ENCODE assay signal across 24 cellular contexts in genomic region chr2:199278099-199278498, GRCh38.
DNase-seq lines count a peak whose midpoint lies in the region; FAIRE-seq and TF ChIP-seq lines count a peak whose summit lies in the region.
"Had no signal": no experiment of that assay in that cellular context is flagged by ENCODE, and none has a peak within 500 bp of the region (broad histone marks: within the 10 kb centered on the region; RNA-seq: fewer than 3 reads in every experiment).

No MANE protein-coding gene starts in this region.

- H2AFZ ChIP-seq in astrocyte (ENCODE audit: low read depth, low read length): no peak overlapping the region

- peak overlapping the region; percentile 50 for H3K4me2 ChIP-seq in astrocyte (ENCODE audit: low read length)

- H3K27me3 Mint-ChIP-seq in astrocyte (ENCODE audit: low read depth, unreplicated experiment) (no peaks in the 10 kb centered on the region), nephron progenitor cell (ENCODE audit: low read depth, poor library complexity) (no peaks in the 10 kb centered on the region)
- H3K27me3 Mint-ChIP-seq: T-cell had no signal

- H3K36me3 ChIP-seq in astrocyte (ENCODE audit: insufficient read depth, low read length): no peaks in the 10 kb centered on the region
- H3K36me3 ChIP-seq: colonic mucosa, right atrium auricular region, tibial nerve had no signal

- H4K20me1 ChIP-seq in astrocyte (ENCODE audit: insufficient read depth, low read length): no peaks in the 10 kb centered on the region

- no peak for FAIRE-seq in astrocyte (lab: Jason Lieb, UNC)

- H3K4me1 ChIP-seq in astrocyte (ENCODE audit: insufficient read depth, low read length): peaks cover 14% of the 10 kb centered on the region
- H3K4me1 ChIP-seq: colonic mucosa, right atrium auricular region had no signal

- no peaks in the 10 kb centered on the region for H3K9me3 Mint-ChIP-seq in astrocyte (ENCODE audit: unreplicated experiment)
- peaks cover 26% of the 10 kb centered on the region for H3K9me3 Mint-ChIP-seq in nephron progenitor cell

- H3K9ac ChIP-seq in astrocyte (ENCODE audit: low read length): no peak overlapping the region

- TF ChIP-seq CTCF in astrocyte (IDR thresholded peaks at IDR 0.05; ENCODE audit: insufficient read depth, low read depth, low read length) (no peak), nephron progenitor cell (IDR thresholded peaks at IDR 0.05) (no peak)

- H3K4me3 Mint-ChIP-seq in astrocyte (ENCODE audit: unreplicated experiment) (no peak overlapping the region), nephron progenitor cell (no peak overlapping the region)
- H3K4me3 Mint-ChIP-seq: activated CD4-positive, alpha-beta memory T cell treated with anti-CD3 and anti-CD28 coated beads for 36 hours; CD8-positive, alpha-beta T cell; immature natural killer cell; T-cell had no signal

- H3K27me3 ChIP-seq in astrocyte (ENCODE audit: insufficient read depth, low read length): no peaks in the 10 kb centered on the region
- H3K27me3 ChIP-seq: colonic mucosa, right atrium auricular region, tibial nerve had no signal

- no peaks in the 10 kb centered on the region for H3K79me2 ChIP-seq in astrocyte (ENCODE audit: insufficient read depth, low read length)

- H3K27ac Mint-ChIP-seq in astrocyte (ENCODE audit: unreplicated experiment): no peak overlapping the region
- no peak overlapping the region for H3K27ac Mint-ChIP-seq in nephron progenitor cell
- H3K27ac Mint-ChIP-seq: activated CD4-positive, alpha-beta memory T cell treated with anti-CD3 and anti-CD28 coated beads for 36 hours; CD8-positive, alpha-beta T cell; immature natural killer cell; T-cell had no signal

- no peaks in the 10 kb centered on the region for H3K9me3 ChIP-seq in astrocyte (ENCODE audit: insufficient read depth, low read depth, low read length)
- H3K9me3 ChIP-seq: colonic mucosa, right atrium auricular region, tibial nerve had no signal

- peaks cover 4% of the 10 kb centered on the region for H3K4me1 Mint-ChIP-seq in astrocyte (ENCODE audit: low read depth, unreplicated experiment)
- H3K4me1 Mint-ChIP-seq in nephron progenitor cell: peaks cover 5% of the 10 kb centered on the region
- H3K4me1 Mint-ChIP-seq: immature natural killer cell, T-cell had no signal

- H3K27ac ChIP-seq in astrocyte (ENCODE audit: low read depth, low read length): no peak overlapping the region
- H3K27ac ChIP-seq: colonic mucosa, right atrium auricular region, tibial nerve had no signal

- no peaks in the 10 kb centered on the region for H3K36me3 Mint-ChIP-seq in astrocyte (ENCODE audit: low read depth, unreplicated experiment)
- peaks cover 44% of the 10 kb centered on the region for H3K36me3 Mint-ChIP-seq in nephron progenitor cell (ENCODE audit: low read depth)
- H3K36me3 Mint-ChIP-seq: activated CD4-positive, alpha-beta memory T cell treated with anti-CD3 and anti-CD28 coated beads for 36 hours; CD8-positive, alpha-beta T cell; T-cell had no signal

- no peak overlapping the region for H3K4me3 ChIP-seq in astrocyte (ENCODE audit: insufficient read depth, low read depth, low read length)
- H3K4me3 ChIP-seq: colonic mucosa, right atrium auricular region, tibial nerve had no signal

- DNase-seq in Daoy (ENCODE audit: low read depth) (peak; percentile 91), LHCN-M2 (ENCODE audit: low read depth) (peak; percentile 31), astrocyte (ENCODE audit: low read depth) (peak; percentile 94), iris pigment epithelial cell (ENCODE audit: low read depth) (peak; percentile 65), UCSD-AML1 (lab: John Stamatoyannopoulos, UW; ENCODE audit: unreplicated experiment) (no peak), HUDEP-2 (lab: John Stamatoyannopoulos, UW; ENCODE audit: unreplicated experiment in 76 of 76) (no peak), nephron progenitor cell (no peak)
- no peak for DNase-seq in NK-92 treated with Interleukin-12 subunit alpha and Interleukin-12 subunit beta, amount 100 ng/mL, for 24 hours (lab: John Stamatoyannopoulos, UW)
- DNase-seq: activated CD4-positive, alpha-beta memory T cell treated with anti-CD3 and anti-CD28 coated beads for 36 hours; activated naive CD4-positive, alpha-beta T cell treated with Interleukin-2 at 50 U/mL for 16 hours; activated T-cell treated with anti-CD3 and anti-CD28 coated beads, Interleukin-2, amount 50 U/mL, for 1 hour; aorta; CD8-positive, alpha-beta T cell; colonic mucosa; DMS79 treated with DMSO at 0.1 percent for 48 hours; immature natural killer cell; NCI-H1436 treated with DMSO at 0.1 percent for 48 hours; NCI-H2227 treated with DMSO at 0.1 percent for 48 hours; occipital lobe; SHP77; stimulated activated naive CD8-positive, alpha-beta T cell treated with anti-CD3 and anti-CD28 coated beads, Interleukin-15, Interleukin-2, amounts not matched to agents 100 U/mL and 50 U/mL, for 24 hours; T-cell had no signal

Comparison
In these comparisons a context has a peak if more than half of its experiments do, and no peak if none do; other contexts are left out.
1. DNase-seq: peak in Daoy (single experiment), LHCN-M2 (single experiment), astrocyte (single experiment) and iris pigment epithelial cell (single experiment); none in NK-92 treated with Interleukin-12 subunit alpha and Interleukin-12 subunit beta, amount 100 ng/mL, for 24 hours (single experiment), UCSD-AML1 (single experiment), HUDEP-2 (0 of 76) and nephron progenitor cell (single experiment).